In genomic region chr10:112908507-112908906, GRCh38 we compare ENCODE assay signal across 23 cellular contexts.
"Had no signal": no experiment of that assay in that cellular context is flagged by ENCODE, and none has a peak within 500 bp of the region (broad histone marks: within the 10 kb centered on the region; RNA-seq: fewer than 3 reads in every experiment).

No MANE protein-coding gene starts in this region.

- H3K4me3 ChIP-seq: left lung, lower lobe of right lung, neural progenitor cell, right atrium auricular region, skin epidermis, suprapubic skin, thoracic aorta, tibial artery, upper lobe of right lung had no signal

- H3K27me3 ChIP-seq: left lung, neural progenitor cell, neutrophil, right atrium auricular region, suprapubic skin, tibial artery, upper lobe of right lung had no signal

- H3K9me3 ChIP-seq: left lung, lower lobe of right lung, neutrophil, right atrium auricular region, suprapubic skin, thoracic aorta, tibial artery, upper lobe of right lung had no signal

- FAIRE-seq: keratinocyte, urothelium cell line had no signal

- H3K27ac ChIP-seq: left lung, lower lobe of right lung, neural progenitor cell, neutrophil, parathyroid adenoma, right atrium auricular region, skin epidermis, suprapubic skin, thoracic aorta, tibial artery, upper lobe of right lung had no signal

- H3K4me1 ChIP-seq: left lung, lower lobe of right lung, neural progenitor cell, parathyroid adenoma, right atrium auricular region, suprapubic skin, tibial artery, upper lobe of right lung had no signal

- ATAC-seq: left cardiac atrium; left lung; lower lobe of right lung; naive thymus-derived CD8-positive, alpha-beta T cell; sciatic nerve; stimulated activated effector memory CD8-positive, alpha-beta T cell treated with anti-CD3 and anti-CD28 coated beads, Interleukin-12 subunit alpha, Interleukin-12 subunit beta, amount 100 ng/mL, for 72 hours; upper lobe of right lung had no signal

- H3K36me3 ChIP-seq: left lung, lower lobe of right lung, neural progenitor cell, neutrophil, right atrium auricular region, suprapubic skin, thoracic aorta, tibial artery, upper lobe of right lung had no signal

- DNase-seq: hippocampal formation; kidney glomerular epithelial cell; left cardiac atrium; left lung; lower lobe of right lung; naive thymus-derived CD8-positive, alpha-beta T cell; occipital lobe; stimulated activated CD4-positive, alpha-beta T cell treated with anti-CD3 and anti-CD28 coated beads, Interleukin-4, amount 100 ng/mL, for 24 hours; stimulated activated naive CD4-positive, alpha-beta T cell; tibial artery; trophoblast cell; upper lobe of right lung had no signal

- H3K4me2 ChIP-seq: neural progenitor cell had no signal
